Comparison of ENCODE assay signal across 36 cellular contexts in genomic region chr17:78849026-78849425, GRCh38. TPM values are rescaled to one million over a fixed set of nuclear protein-coding genes. Genes with fewer than 3 reads are reported as not detected.
"Had no signal": no experiment of that assay in that cellular context is flagged by ENCODE, and none has a peak within 500 bp of the region (broad histone marks: within the 10 kb centered on the region; RNA-seq: fewer than 3 reads in every experiment).

No MANE protein-coding gene starts in this region.

- DNase-seq: activated effector memory CD4-positive, alpha-beta T cell treated with anti-CD3 and anti-CD28 coated beads, Interleukin-2, amount 50 U/mL, for 16 hours; activated effector memory CD4-positive, alpha-beta T cell treated with Interleukin-2 at 50 U/mL for 16 hours; activated gamma-delta T cell; activated gamma-delta T cell treated with Interleukin-2 at 50 U/mL for 16 hours; activated naive CD4-positive, alpha-beta T cell; activated naive CD4-positive, alpha-beta T cell treated with anti-CD3 and anti-CD28 coated beads for 36 hours; activated naive CD4-positive, alpha-beta T cell treated with anti-CD3 and anti-CD28 coated beads, Interleukin-2, amount 10 ng/mL, durations not matched to agents 7 days and 5 days; activated naive CD4-positive, alpha-beta T cell treated with anti-CD3 and anti-CD28 coated beads, Interleukin-2, amount 50 U/mL, for 16 hours; activated naive CD4-positive, alpha-beta T cell treated with Interleukin-2 at 50 U/mL for 16 hours; activated naive CD8-positive, alpha-beta T cell treated with anti-CD3 and anti-CD28 coated beads for 36 hours; activated naive CD8-positive, alpha-beta T cell treated with anti-CD3 and anti-CD28 coated beads, Interleukin-2, amount 10 ng/mL, durations not matched to agents 7 days and 5 days; activated naive CD8-positive, alpha-beta T cell treated with anti-CD3 and anti-CD28 coated beads, Interleukin-2, amount 50 U/mL, for 24 hours; activated T-cell treated with anti-CD3 and anti-CD28 coated beads, Interleukin-2, amount 50 U/mL, for 1 hour; activated T-cell treated with anti-CD3 and anti-CD28 coated beads, Interleukin-2, amount 50 U/mL, for 24 hours; activated T-cell treated with anti-CD3 and anti-CD28 coated beads, Interleukin-2, amount 50 U/mL, for 4 hours; activated T-cell treated with anti-CD3 and anti-CD28 coated beads, Interleukin-2, amount 50 U/mL, for 48 hours; activated T-cell treated with anti-CD3 and anti-CD28 coated beads, Interleukin-2, amount 50 U/mL, for 72 hours; adrenal gland; amniotic stem cell; amygdala; anterior cingulate cortex; body of pancreas; caudate nucleus; central memory CD4-positive, alpha-beta T cell; cerebellar nuclear complex had no signal

- H3K9me3 Mint-ChIP-seq: activated naive CD4-positive, alpha-beta T cell treated with anti-CD3 and anti-CD28 coated beads for 36 hours; activated naive CD4-positive, alpha-beta T cell treated with anti-CD3 and anti-CD28 coated beads, Interleukin-2, amount 10 ng/mL, durations not matched to agents 7 days and 5 days; activated naive CD4-positive, alpha-beta T cell treated with anti-CD3 and anti-CD28 coated beads, Interleukin-2, amount 50 U/mL, for 24 hours; activated naive CD4-positive, alpha-beta T cell treated with anti-CD3 and anti-CD28 coated beads, Interleukin-2, amount 50 U/mL, for 72 hours; activated naive CD8-positive, alpha-beta T cell treated with anti-CD3 and anti-CD28 coated beads for 36 hours; activated naive CD8-positive, alpha-beta T cell treated with anti-CD3 and anti-CD28 coated beads, Interleukin-2, amount 10 ng/mL, durations not matched to agents 7 days and 5 days; activated naive CD8-positive, alpha-beta T cell treated with anti-CD3 and anti-CD28 coated beads, Interleukin-2, amount 50 U/mL, for 24 hours; activated T-cell treated with anti-CD3 and anti-CD28 coated beads, Interleukin-2, amount 50 U/mL, for 24 hours; activated T-cell treated with anti-CD3 and anti-CD28 coated beads, Interleukin-2, amount 50 U/mL, for 4 hours; activated T-cell treated with anti-CD3 and anti-CD28 coated beads, Interleukin-2, amount 50 U/mL, for 72 hours; activated T-helper 1 cell treated with anti-CD3 and anti-CD28 coated beads, Interleukin-12 subunit alpha, Interleukin-12 subunit beta, Interleukin-2, Interleukin-4 antibody, amounts not matched to agents 30 ng/mL and 10 ng/mL and 1 ng/mL, durations not matched to agents 14 hours and 24 hours and 36 hours; activated T-helper 17 cell treated with anti-CD3 and anti-CD28 coated beads, Interleukin-2, amount 50 U/mL, for 72 hours; activated T-helper 2 cell treated with anti-CD3 and anti-CD28 coated beads, Interferon-gamma antibody, Interleukin-2, Interleukin-4, amounts not matched to agents 10 μg/mL and 5 μg/mL and 100 μg/mL, durations not matched to agents 14 hours and 24 hours and 36 hours; brain; central memory CD8-positive, alpha-beta T cell had no signal

- H3K27me3 ChIP-seq: adrenal gland, ascending aorta, body of pancreas, breast epithelium, cardiac muscle cell had no signal

- H3K27me3 Mint-ChIP-seq: activated naive CD4-positive, alpha-beta T cell treated with anti-CD3 and anti-CD28 coated beads, Interleukin-2, amount 50 U/mL, for 24 hours; activated naive CD8-positive, alpha-beta T cell; activated naive CD8-positive, alpha-beta T cell treated with anti-CD3 and anti-CD28 coated beads for 36 hours; activated naive CD8-positive, alpha-beta T cell treated with anti-CD3 and anti-CD28 coated beads, Interleukin-2, amount 10 ng/mL, durations not matched to agents 7 days and 5 days; activated naive CD8-positive, alpha-beta T cell treated with anti-CD3 and anti-CD28 coated beads, Interleukin-2, amount 50 U/mL, for 24 hours; activated T-cell treated with anti-CD3 and anti-CD28 coated beads, Interleukin-2, amount 50 U/mL, for 24 hours; activated T-helper 17 cell treated with anti-CD3 and anti-CD28 coated beads, Interleukin-2, amount 50 U/mL, for 72 hours; central memory CD8-positive, alpha-beta T cell had no signal

- H3K9me3 ChIP-seq: adrenal gland, ascending aorta, body of pancreas, breast epithelium had no signal

- H3K4me3 ChIP-seq: adrenal gland, ascending aorta, body of pancreas, breast epithelium, cardiac muscle cell had no signal

- H3K36me3 ChIP-seq: breast epithelium, cardiac muscle cell had no signal

- H3K36me3 Mint-ChIP-seq: activated naive CD4-positive, alpha-beta T cell treated with anti-CD3 and anti-CD28 coated beads, Interleukin-2, amount 10 ng/mL, durations not matched to agents 7 days and 5 days; activated naive CD4-positive, alpha-beta T cell treated with anti-CD3 and anti-CD28 coated beads, Interleukin-2, amount 50 U/mL, for 24 hours; activated naive CD4-positive, alpha-beta T cell treated with anti-CD3 and anti-CD28 coated beads, Interleukin-2, amount 50 U/mL, for 72 hours; activated naive CD8-positive, alpha-beta T cell; activated naive CD8-positive, alpha-beta T cell treated with anti-CD3 and anti-CD28 coated beads for 36 hours; brain had no signal

- H3K4me1 Mint-ChIP-seq: activated naive CD8-positive, alpha-beta T cell treated with anti-CD3 and anti-CD28 coated beads for 36 hours had no signal

- H3K27ac ChIP-seq: adrenal gland, ascending aorta, body of pancreas, breast epithelium, cardiac muscle cell had no signal

- ATAC-seq: activated naive CD4-positive, alpha-beta T cell treated with anti-CD3 and anti-CD28 coated beads, Interleukin-2, amount 50 U/mL, for 72 hours; activated naive CD8-positive, alpha-beta T cell treated with anti-CD3 and anti-CD28 coated beads, Interleukin-2, amount 50 U/mL, for 24 hours; activated T-cell treated with anti-CD3 and anti-CD28 coated beads, Interleukin-2, amount 50 U/mL, for 4 hours; activated T-cell treated with anti-CD3 and anti-CD28 coated beads, Interleukin-2, amount 50 U/mL, for 72 hours; activated T-helper 17 cell treated with anti-CD3 and anti-CD28 coated beads, Interleukin-2, amount 50 U/mL, for 72 hours; body of pancreas had no signal

- H3K4me1 ChIP-seq: adrenal gland, ascending aorta, body of pancreas, breast epithelium had no signal

- H3K27ac Mint-ChIP-seq: activated naive CD4-positive, alpha-beta T cell treated with anti-CD3 and anti-CD28 coated beads for 36 hours; activated naive CD4-positive, alpha-beta T cell treated with anti-CD3 and anti-CD28 coated beads, Interleukin-2, amount 10 ng/mL, durations not matched to agents 7 days and 5 days; activated naive CD8-positive, alpha-beta T cell; activated naive CD8-positive, alpha-beta T cell treated with anti-CD3 and anti-CD28 coated beads for 36 hours; activated naive CD8-positive, alpha-beta T cell treated with anti-CD3 and anti-CD28 coated beads, Interleukin-2, amount 10 ng/mL, durations not matched to agents 7 days and 5 days; activated naive CD8-positive, alpha-beta T cell treated with anti-CD3 and anti-CD28 coated beads, Interleukin-2, amount 50 U/mL, for 24 hours; activated T-cell treated with anti-CD3 and anti-CD28 coated beads, Interleukin-2, amount 50 U/mL, for 24 hours; activated T-cell treated with anti-CD3 and anti-CD28 coated beads, Interleukin-2, amount 50 U/mL, for 72 hours; activated T-helper 1 cell treated with anti-CD3 and anti-CD28 coated beads, Interleukin-12 subunit alpha, Interleukin-12 subunit beta, Interleukin-2, Interleukin-4 antibody, amounts not matched to agents 30 ng/mL and 10 ng/mL and 1 ng/mL, durations not matched to agents 14 hours and 24 hours and 36 hours; activated T-helper 17 cell treated with anti-CD3 and anti-CD28 coated beads, Interleukin-2, amount 50 U/mL, for 72 hours; activated T-helper 2 cell treated with anti-CD3 and anti-CD28 coated beads, Interferon-gamma antibody, Interleukin-2, Interleukin-4, amounts not matched to agents 10 μg/mL and 5 μg/mL and 100 μg/mL, durations not matched to agents 14 hours and 24 hours and 36 hours; brain had no signal

- H3K4me3 Mint-ChIP-seq: activated naive CD4-positive, alpha-beta T cell treated with anti-CD3 and anti-CD28 coated beads for 36 hours; activated naive CD4-positive, alpha-beta T cell treated with anti-CD3 and anti-CD28 coated beads, Interleukin-2, amount 10 ng/mL, durations not matched to agents 7 days and 5 days; activated naive CD4-positive, alpha-beta T cell treated with anti-CD3 and anti-CD28 coated beads, Interleukin-2, amount 50 U/mL, for 24 hours; activated naive CD8-positive, alpha-beta T cell; activated naive CD8-positive, alpha-beta T cell treated with anti-CD3 and anti-CD28 coated beads for 36 hours; activated naive CD8-positive, alpha-beta T cell treated with anti-CD3 and anti-CD28 coated beads, Interleukin-2, amount 10 ng/mL, durations not matched to agents 7 days and 5 days; activated naive CD8-positive, alpha-beta T cell treated with anti-CD3 and anti-CD28 coated beads, Interleukin-2, amount 50 U/mL, for 24 hours; activated T-cell treated with anti-CD3 and anti-CD28 coated beads, Interleukin-2, amount 50 U/mL, for 24 hours; activated T-cell treated with anti-CD3 and anti-CD28 coated beads, Interleukin-2, amount 50 U/mL, for 4 hours; activated T-cell treated with anti-CD3 and anti-CD28 coated beads, Interleukin-2, amount 50 U/mL, for 72 hours; activated T-helper 1 cell treated with anti-CD3 and anti-CD28 coated beads, Interleukin-12 subunit alpha, Interleukin-12 subunit beta, Interleukin-2, Interleukin-4 antibody, amounts not matched to agents 30 ng/mL and 10 ng/mL and 1 ng/mL, durations not matched to agents 14 hours and 24 hours and 36 hours; activated T-helper 17 cell treated with anti-CD3 and anti-CD28 coated beads, Interleukin-2, amount 50 U/mL, for 72 hours; brain; central memory CD8-positive, alpha-beta T cell had no signal

RNA-seq across cellular contexts. Expression of gene CEP295NL, which starts 54.0 kb away (rescaled TPM):
- total RNA-seq: activated naive CD4-positive, alpha-beta T cell treated with anti-CD3 and anti-CD28 coated beads for 36 hours; activated T-cell treated with anti-CD3 and anti-CD28 coated beads, Interleukin-2, amount 50 U/mL, for 4 hours; activated T-helper 1 cell treated with anti-CD3 and anti-CD28 coated beads, Interleukin-12 subunit alpha, Interleukin-12 subunit beta, Interleukin-2, Interleukin-4 antibody, amounts not matched to agents 30 ng/mL and 10 ng/mL and 1 ng/mL, durations not matched to agents 14 hours and 24 hours and 36 hours; activated T-helper 17 cell treated with anti-CD3 and anti-CD28 coated beads, Interleukin-2, amount 50 U/mL, for 72 hours; activated T-helper 2 cell treated with anti-CD3 and anti-CD28 coated beads, Interferon-gamma antibody, Interleukin-2, Interleukin-4, amounts not matched to agents 10 μg/mL and 5 μg/mL and 100 μg/mL, durations not matched to agents 14 hours and 24 hours and 36 hours had no signal
- polyA plus RNA-seq: cardiac muscle cell had no signal
